ENCODE assay signal across 10 cellular contexts in the genomic region with DNA sequence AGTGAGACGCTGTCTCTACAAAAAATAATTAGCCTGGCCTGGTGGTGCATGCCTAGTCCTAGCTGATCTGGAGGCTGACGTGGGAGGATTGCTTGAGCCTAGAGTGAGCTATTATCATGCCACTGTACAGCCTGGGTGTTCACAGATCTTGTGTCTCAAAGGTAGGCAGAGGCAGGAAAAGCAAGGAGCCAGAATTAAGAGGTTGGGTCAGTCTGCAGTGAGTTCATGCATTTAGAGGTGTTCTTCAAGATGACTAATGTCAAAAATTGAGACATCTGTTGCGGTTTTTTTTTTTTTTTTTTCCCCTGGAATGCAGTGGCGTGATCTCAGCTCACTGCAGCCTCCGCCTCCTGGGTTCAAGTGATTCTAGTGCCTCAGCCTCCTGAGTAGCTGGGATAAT. TPM values are rescaled to one million over a fixed set of nuclear protein-coding genes. Genes with fewer than 3 reads are reported as not detected.
DNase-seq lines count a peak whose midpoint lies in the region; ATAC-seq and TF ChIP-seq lines count a peak whose summit lies in the region.
"Had no signal": no experiment of that assay in that cellular context is flagged by ENCODE, and none has a peak within 500 bp of the region (broad histone marks: within the 10 kb centered on the region; RNA-seq: fewer than 3 reads in every experiment).

No MANE protein-coding gene starts in this region.

- H3K27ac ChIP-seq in brain microvascular endothelial cell: peak overlapping the region; percentile 51
- H3K27ac ChIP-seq in A673 (ENCODE audit: low read depth, low read length, poor library complexity, severe bottlenecking): no peak overlapping the region

- no peak overlapping the region for H3K4me3 ChIP-seq in brain microvascular endothelial cell (ENCODE audit: low read depth, low read length)
- H3K4me3 ChIP-seq in A673 (ENCODE audit: low read depth, low read length, poor library complexity, severe bottlenecking): no peak overlapping the region

- H3K36me3 ChIP-seq in brain microvascular endothelial cell (replicated peaks): peaks cover 65% of the 10 kb centered on the region
- peaks cover 68% of the 10 kb centered on the region for H3K36me3 ChIP-seq in A673 (ENCODE audit: insufficient read depth, low read length, poor library complexity, severe bottlenecking)

- no peaks in the 10 kb centered on the region for H3K9me3 Mint-ChIP-seq in activated CD8-positive, alpha-beta memory T cell treated with anti-CD3 and anti-CD28 coated beads, Interleukin-2, amount 10 ng/mL, durations not matched to agents 7 days and 5 days (ENCODE audit: low read depth)
- H3K9me3 Mint-ChIP-seq in nephron progenitor cell: no peaks in the 10 kb centered on the region

- H3K4me1 ChIP-seq in A673 (ENCODE audit: insufficient read depth, low read length, poor library complexity, severe bottlenecking): peaks cover 11% of the 10 kb centered on the region

- H3K27ac Mint-ChIP-seq in activated CD8-positive, alpha-beta memory T cell treated with anti-CD3 and anti-CD28 coated beads, Interleukin-2, amount 10 ng/mL, durations not matched to agents 7 days and 5 days: peak overlapping the region; percentile 19
- H3K27ac Mint-ChIP-seq in nephron progenitor cell: peak overlapping the region; percentile 93
- H3K27ac Mint-ChIP-seq: B cell had no signal

- H3K36me3 Mint-ChIP-seq in activated CD8-positive, alpha-beta memory T cell treated with anti-CD3 and anti-CD28 coated beads, Interleukin-2, amount 10 ng/mL, durations not matched to agents 7 days and 5 days: peaks cover 53% of the 10 kb centered on the region
- H3K36me3 Mint-ChIP-seq in nephron progenitor cell (ENCODE audit: low read depth): peaks cover 53% of the 10 kb centered on the region

- H3K4me1 Mint-ChIP-seq in activated CD8-positive, alpha-beta memory T cell treated with anti-CD3 and anti-CD28 coated beads, Interleukin-2, amount 10 ng/mL, durations not matched to agents 7 days and 5 days: peaks cover 37% of the 10 kb centered on the region
- H3K4me1 Mint-ChIP-seq in nephron progenitor cell: peaks cover 23% of the 10 kb centered on the region

- ATAC-seq in activated CD8-positive, alpha-beta memory T cell treated with anti-CD3 and anti-CD28 coated beads, Interleukin-2, amount 10 ng/mL, durations not matched to agents 7 days and 5 days: no peak
- no peak for ATAC-seq in HG03460 (IDR thresholded peaks at IDR 0.05; ENCODE audit: unreplicated experiment)

- H3K9me3 ChIP-seq in A673 (ENCODE audit: low read depth, low read length, poor library complexity, severe bottlenecking): no peaks in the 10 kb centered on the region

- TF ChIP-seq CTCF in brain microvascular endothelial cell (IDR thresholded peaks at IDR 0.05; ENCODE audit: low read depth, low read length, missing control alignments) (no peak), nephron progenitor cell (IDR thresholded peaks at IDR 0.05) (no peak), A673 (conservative IDR thresholded peaks at IDR 0.05; ENCODE audit: low read depth, low read length) (no peak)

- in situ Hi-C loops in brain microvascular endothelial cell (cut with HindIII; ENCODE audit: low pct_ligation_motif_present, low sequenced_read_pairs): no loop called here

- CTCF ChIA-PET in activated CD8-positive, alpha-beta memory T cell treated with anti-CD3 and anti-CD28 coated beads, Interleukin-2, amount 10 ng/mL, durations not matched to agents 7 days and 5 days (lab: Charles Lee): interaction anchor here (1.5 kb wide), 1 partner anchor 219 kb away, joined by 4 read pairs; the partner anchor contains the start of gene TMED4
- CTCF ChIA-PET in A673 (lab: Charles Lee): no interaction called here

- no peaks in the 10 kb centered on the region for H3K27me3 ChIP-seq in brain microvascular endothelial cell (replicated peaks)
- no peaks in the 10 kb centered on the region for H3K27me3 ChIP-seq in A673 (replicated peaks; ENCODE audit: insufficient read depth, low read depth, low read length, poor library complexity)

- no peak for DNase-seq in activated CD8-positive, alpha-beta memory T cell treated with anti-CD3 and anti-CD28 coated beads, Interleukin-2, amount 10 ng/mL, durations not matched to agents 7 days and 5 days
- DNase-seq in activated CD8-positive, alpha-beta memory T cell treated with anti-CD3 and anti-CD28 coated beads, Interleukin-2, amount 50 U/mL, for 4 hours: no peak
- DNase-seq in LHCN-M2 (ENCODE audit: low read depth): peak; percentile 79
- DNase-seq in brain microvascular endothelial cell: no peak
- no peak for DNase-seq in nephron progenitor cell
- DNase-seq in A673 (ENCODE audit: low spot score): no peak
- no peak for DNase-seq in NCI-H2107 (lab: John Stamatoyannopoulos, UW)
- DNase-seq: NCI-H1436 had no signal

- H3K4me3 Mint-ChIP-seq in activated CD8-positive, alpha-beta memory T cell treated with anti-CD3 and anti-CD28 coated beads, Interleukin-2, amount 10 ng/mL, durations not matched to agents 7 days and 5 days: no peak overlapping the region
- H3K4me3 Mint-ChIP-seq in nephron progenitor cell: no peak overlapping the region
- H3K4me3 Mint-ChIP-seq: B cell had no signal

- POLR2A ChIA-PET in A673 (lab: Charles Lee; ENCODE audit: low non-redundant PET): no interaction called here

- BruUV-seq in A673 (replicated peaks; lab: Mats Ljungman, UMichigan): no TSS peak

- intact Hi-C loops in A673 (cut with micrococcal nuclease; ENCODE audit: unreplicated experiment): no loop called here

- no peaks in the 10 kb centered on the region for H3K27me3 Mint-ChIP-seq in activated CD8-positive, alpha-beta memory T cell treated with anti-CD3 and anti-CD28 coated beads, Interleukin-2, amount 10 ng/mL, durations not matched to agents 7 days and 5 days
- no peaks in the 10 kb centered on the region for H3K27me3 Mint-ChIP-seq in nephron progenitor cell (ENCODE audit: low read depth, poor library complexity)
- H3K27me3 Mint-ChIP-seq: B cell had no signal

RNA-seq across cellular contexts. Expression of gene PPIA, which starts 5.4 kb away (rescaled TPM):
- total RNA-seq in activated CD8-positive, alpha-beta memory T cell treated with anti-CD3 and anti-CD28 coated beads, Interleukin-2, amount 10 ng/mL, durations not matched to agents 7 days and 5 days: 1,000 to 10,000 TPM; 1,935 to 2,367 TPM
- total RNA-seq in LHCN-M2 (2014; rRNA removed) (5,716 and 6,248 TPM in 2 replicates), A673 (2021) (2,816 and 3,047 TPM in 2 replicates)
- 4,664 TPM for polyA plus RNA-seq in LHCN-M2 (2012)

RNA-seq across cellular contexts. Expression of gene H2AZ2, which starts 46.0 kb away (rescaled TPM):
- total RNA-seq in activated CD8-positive, alpha-beta memory T cell treated with anti-CD3 and anti-CD28 coated beads, Interleukin-2, amount 10 ng/mL, durations not matched to agents 7 days and 5 days: 100 to 1,000 TPM; 302 to 331 TPM
- total RNA-seq in LHCN-M2 (2014; rRNA removed) (433 and 479 TPM in 2 replicates), A673 (2021) (272 and 291 TPM in 2 replicates)
- 301 TPM for polyA plus RNA-seq in LHCN-M2 (2012)

RNA-seq across cellular contexts. Expression of gene ZMIZ2, which starts 53.2 kb away (rescaled TPM):
- 100 to 1,000 TPM; 103 to 120 TPM for total RNA-seq in activated CD8-positive, alpha-beta memory T cell treated with anti-CD3 and anti-CD28 coated beads, Interleukin-2, amount 10 ng/mL, durations not matched to agents 7 days and 5 days
- total RNA-seq in LHCN-M2 (2014; rRNA removed) (25.0 and 26.7 TPM in 2 replicates), A673 (2021) (108 and 114 TPM in 2 replicates)
- polyA plus RNA-seq in LHCN-M2 (2012): 49.6 TPM
